ENCODE assay signal across 8 cellular contexts in the genomic region with DNA sequence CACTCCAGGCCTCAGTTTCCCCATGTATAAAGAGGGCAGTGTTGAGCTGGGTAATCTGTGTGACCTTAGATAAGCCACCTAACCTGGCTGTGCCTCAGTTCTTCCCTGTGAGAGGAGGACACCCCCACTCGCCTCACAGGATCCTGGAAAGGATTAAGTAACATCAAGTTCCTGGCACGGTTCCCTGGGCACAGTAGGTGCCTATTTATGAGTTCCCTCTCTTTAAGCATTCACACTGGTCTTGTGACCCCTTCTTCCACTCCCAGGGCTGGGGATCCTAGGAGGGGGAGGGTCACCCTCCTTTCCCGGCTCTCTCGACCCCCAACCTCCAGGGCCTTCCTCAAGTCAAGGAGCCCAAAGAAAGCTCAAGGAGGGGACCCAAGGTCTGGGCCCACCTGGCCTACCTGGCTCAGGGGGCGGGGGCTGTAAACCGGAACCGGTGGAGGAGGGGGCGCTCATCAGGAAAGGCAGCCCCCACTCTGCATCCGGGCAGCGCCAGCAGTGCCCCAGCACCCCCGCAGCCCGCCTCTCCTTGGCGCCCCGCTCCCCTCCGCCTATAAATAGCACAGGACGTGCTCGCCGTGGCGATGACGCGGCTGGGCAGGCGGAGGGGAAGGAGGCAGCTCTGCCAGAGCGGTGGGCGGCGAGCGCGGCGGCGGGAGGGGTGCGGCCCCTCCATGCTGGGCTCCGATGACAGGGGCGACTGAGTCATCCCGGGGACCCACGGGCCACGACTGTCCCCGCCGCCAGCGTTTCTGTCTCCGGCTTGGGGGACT. TPM values are rescaled to one million over a fixed set of nuclear protein-coding genes. Genes with fewer than 3 reads are reported as not detected.
DNase-seq lines count a peak whose midpoint lies in the region; ATAC-seq and TF ChIP-seq lines count a peak whose summit lies in the region.

No MANE protein-coding gene starts in this region.

- intact Hi-C loops in CD14-positive monocyte (cut with micrococcal nuclease): loop anchor here in 1 of 2 donors (5.0 kb wide), 1 partner anchor 33 kb away; no protein-coding TSS in a partner anchor

- peak overlapping the region; percentile 39 to 58 for H3K9ac ChIP-seq in stomach smooth muscle (ENCODE audit: low read length in 2 of 2)

- peak overlapping the region; percentile 74 to 81 for H3K4me3 Mint-ChIP-seq in CD14-positive monocyte
- peak overlapping the region; percentile 70 for H3K4me3 Mint-ChIP-seq in activated T-helper 17 cell treated with anti-CD3 and anti-CD28 coated beads, Interleukin-2, amount 50 U/mL, for 72 hours

- peaks cover 11% of the 10 kb centered on the region for H3K4me1 ChIP-seq in neuron (ENCODE audit: insufficient read depth, low read length)
- peaks cover 22% of the 10 kb centered on the region for H3K4me1 ChIP-seq in stomach smooth muscle (ENCODE audit: control insufficient read depth, insufficient read depth, low read length)

- H3K9me3 ChIP-seq in neuron (ENCODE audit: low read length): no peaks in the 10 kb centered on the region
- no peaks in the 10 kb centered on the region for H3K9me3 ChIP-seq in stomach smooth muscle (ENCODE audit: control insufficient read depth in 2 of 2, low read length in 2 of 2)

- H3K9me3 Mint-ChIP-seq in CD14-positive monocyte: peaks cover 0 to 8% (median 0%) of the 10 kb centered on the region in 7 donors
- H3K9me3 Mint-ChIP-seq in activated T-helper 17 cell treated with anti-CD3 and anti-CD28 coated beads, Interleukin-2, amount 50 U/mL, for 72 hours: no peaks in the 10 kb centered on the region

- H3K27me3 ChIP-seq in neuron (ENCODE audit: insufficient read depth, low read length) (peaks cover 58% of the 10 kb centered on the region), stomach smooth muscle (ENCODE audit: control insufficient read depth in 1 of 2, insufficient read depth in 2 of 2, low read length in 2 of 2) (no peaks in the 10 kb centered on the region)

- H2AFZ ChIP-seq in neuron (ENCODE audit: low read depth, low read length): peak overlapping the region; percentile 50

- no peak overlapping the region for H3K27ac ChIP-seq in stomach smooth muscle (ENCODE audit: low read length)

- H3K4me1 Mint-ChIP-seq in CD14-positive monocyte: peaks cover 21% of the 10 kb centered on the region
- H3K4me1 Mint-ChIP-seq in activated T-helper 17 cell treated with anti-CD3 and anti-CD28 coated beads, Interleukin-2, amount 50 U/mL, for 72 hours: peaks cover 7% of the 10 kb centered on the region

- H3K27ac Mint-ChIP-seq in CD14-positive monocyte: peak overlapping the region in 6 of 7 donors; percentile 73 to 86 (median 80)
- no peak overlapping the region for H3K27ac Mint-ChIP-seq in activated T-helper 17 cell treated with anti-CD3 and anti-CD28 coated beads, Interleukin-2, amount 50 U/mL, for 72 hours

- DNase-seq in CD14-positive monocyte (ENCODE audit: low spot score): peak; percentile 91
- DNase-seq in NCI-H2227 (lab: John Stamatoyannopoulos, UW; ENCODE audit: unreplicated experiment): peak; percentile 77
- DNase-seq in fibroblast of the aortic adventitia (ENCODE audit: low read depth): peak; percentile 50
- DNase-seq in T1000 (lab: John Stamatoyannopoulos, UW): no peak
- DNase-seq in NCI-H510A (lab: John Stamatoyannopoulos, UW): no peak

- peaks cover 8% of the 10 kb centered on the region for H3K36me3 ChIP-seq in neuron (ENCODE audit: insufficient read depth, low read length)
- H3K36me3 ChIP-seq in stomach smooth muscle (ENCODE audit: control insufficient read depth in 2 of 2, insufficient read depth in 2 of 2, low read length in 2 of 2): peaks cover 3 to 4% of the 10 kb centered on the region in 2 donors

- peaks cover 9 to 31% (median 12%) of the 10 kb centered on the region in 3 donors for H3K27me3 Mint-ChIP-seq in CD14-positive monocyte (ENCODE audit: low read depth in 3 of 3)
- H3K27me3 Mint-ChIP-seq in activated T-helper 17 cell treated with anti-CD3 and anti-CD28 coated beads, Interleukin-2, amount 50 U/mL, for 72 hours: no peaks in the 10 kb centered on the region

- TF ChIP-seq CTCF in CD14-positive monocyte (IDR thresholded peaks at IDR 0.05): no peak
- TF ChIP-seq CTCF in fibroblast of the aortic adventitia (IDR thresholded peaks at IDR 0.05; ENCODE audit: insufficient read depth, low read length): no peak

- peaks cover 8% of the 10 kb centered on the region in 2 donors for H3K36me3 Mint-ChIP-seq in CD14-positive monocyte
- peaks cover 8% of the 10 kb centered on the region for H3K36me3 Mint-ChIP-seq in activated T-helper 17 cell treated with anti-CD3 and anti-CD28 coated beads, Interleukin-2, amount 50 U/mL, for 72 hours (ENCODE audit: low read depth)

- H3K4me3 ChIP-seq in fibroblast of the aortic adventitia (ENCODE audit: low read depth, low read length): peak overlapping the region; percentile 44
- no peak overlapping the region for H3K4me3 ChIP-seq in neuron (ENCODE audit: low read length)
- H3K4me3 ChIP-seq in stomach smooth muscle (ENCODE audit: low read length in 2 of 2): peak overlapping the region; percentile 59 to 72

- ATAC-seq in activated T-helper 17 cell treated with anti-CD3 and anti-CD28 coated beads, Interleukin-2, amount 50 U/mL, for 72 hours (replicated peaks): peak; percentile 87

RNA-seq across cellular contexts. Expression of a gene that starts 9.4 kb away (rescaled TPM):
- 1,000 to 10,000 TPM; 1,069 to 1,232 TPM for polyA plus RNA-seq in CD14-positive monocyte
- 1,000 to 10,000 TPM; 2,432 to 2,485 TPM for total RNA-seq in activated T-helper 17 cell treated with anti-CD3 and anti-CD28 coated beads, Interleukin-2, amount 50 U/mL, for 72 hours
- 944 and 2,108 TPM in 2 replicates for total RNA-seq in fibroblast of the aortic adventitia (ENCODE audit: low replicate concordance)

RNA-seq across cellular contexts. Expression of a gene that starts 12.0 kb away (rescaled TPM):
- polyA plus RNA-seq in CD14-positive monocyte: under 1 TPM; 0.13 to 0.31 TPM
- 10 to 100 TPM; 22.6 to 24.2 TPM for total RNA-seq in activated T-helper 17 cell treated with anti-CD3 and anti-CD28 coated beads, Interleukin-2, amount 50 U/mL, for 72 hours
- 7.0 and 8.0 TPM in 2 replicates for total RNA-seq in fibroblast of the aortic adventitia (ENCODE audit: low replicate concordance)

RNA-seq across cellular contexts. Expression of a gene that starts 16.2 kb away (rescaled TPM):
- not detected for polyA plus RNA-seq in CD14-positive monocyte
- not detected for total RNA-seq in activated T-helper 17 cell treated with anti-CD3 and anti-CD28 coated beads, Interleukin-2, amount 50 U/mL, for 72 hours
- 0.18 TPM in 1 of 2 replicates, not detected in the other for total RNA-seq in fibroblast of the aortic adventitia (ENCODE audit: low replicate concordance)

RNA-seq across cellular contexts. Expression of a gene that starts 43.5 kb away (rescaled TPM):
- polyA plus RNA-seq in CD14-positive monocyte: not detected
- not detected for total RNA-seq in activated T-helper 17 cell treated with anti-CD3 and anti-CD28 coated beads, Interleukin-2, amount 50 U/mL, for 72 hours
- total RNA-seq in fibroblast of the aortic adventitia (ENCODE audit: low replicate concordance): 2.1 TPM in 1 of 2 replicates, not detected in the other

RNA-seq across cellular contexts. Expression of a gene that starts 58.1 kb away (rescaled TPM):
- not detected for polyA plus RNA-seq in CD14-positive monocyte
- 1 to 10 TPM in 1 of 2 donors, under 1 TPM in 1; 0.41 to 2.1 TPM for total RNA-seq in activated T-helper 17 cell treated with anti-CD3 and anti-CD28 coated beads, Interleukin-2, amount 50 U/mL, for 72 hours
- total RNA-seq in fibroblast of the aortic adventitia (ENCODE audit: low replicate concordance): 3.1 and 3.3 TPM in 2 replicates

Comparison
In these comparisons a context has a peak if more than half of its experiments do, and no peak if none do; other contexts are left out.
1. DNase-seq: peak in CD14-positive monocyte (single experiment), NCI-H2227 (single experiment) and fibroblast of the aortic adventitia (single experiment); none in T1000 (single experiment) and NCI-H510A (single experiment).